Comparison of ENCODE assay signal across 11 cellular contexts in the genomic region with DNA sequence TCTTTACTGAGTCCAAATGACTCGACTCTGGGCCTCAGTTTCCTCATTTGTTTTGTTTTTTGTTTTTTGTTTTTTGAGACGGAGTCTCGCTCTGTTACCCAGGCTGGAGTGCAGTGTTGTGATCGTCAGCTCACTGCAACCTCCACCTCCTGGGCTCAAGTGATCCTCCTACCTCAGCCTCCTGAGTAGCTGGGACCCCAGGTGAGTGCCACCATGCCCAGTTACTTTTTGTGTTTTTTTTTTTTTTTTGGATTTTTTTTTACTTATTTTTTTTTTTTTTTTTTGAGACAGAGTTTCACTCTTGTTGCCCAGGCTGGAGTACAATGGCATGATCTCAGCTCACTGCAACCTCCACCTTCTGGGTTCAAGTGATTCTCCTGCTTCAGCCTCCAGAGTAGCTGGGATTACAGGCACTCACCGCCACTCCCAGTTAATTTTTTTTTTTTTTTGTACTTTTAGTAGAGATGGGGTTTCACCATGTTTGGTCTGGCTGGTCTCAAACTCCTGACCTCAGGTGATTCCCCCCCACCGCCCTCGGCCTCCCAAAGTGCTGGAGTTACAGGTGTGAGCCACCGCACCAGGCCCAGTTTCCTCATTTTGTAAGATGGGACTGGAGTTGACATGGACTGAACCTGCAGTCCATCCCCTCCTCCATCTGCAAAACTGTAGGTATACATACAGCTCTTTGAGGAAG. TPM values are rescaled to one million over a fixed set of nuclear protein-coding genes. Genes with fewer than 3 reads are reported as not detected.
DNase-seq lines count a peak whose midpoint lies in the region; ATAC-seq, FAIRE-seq and TF ChIP-seq lines count a peak whose summit lies in the region.
"Not testable (repeated sequence)": the region's sequence is repeated elsewhere in the genome, so short reads cannot be mapped to it uniquely, and the experiment has no call there.
"Had no signal": no experiment of that assay in that cellular context is flagged by ENCODE, and none has a peak within 500 bp of the region (broad histone marks: within the 10 kb centered on the region; RNA-seq: fewer than 3 reads in every experiment).

No MANE protein-coding gene starts in this region.

- H3K4me3 ChIP-seq in A549; body of pancreas; gastroesophageal sphincter; mesenchymal stem cell (ENCODE audit: insufficient read depth in 1 of 2, low read depth in 1 of 2, low read length in 2 of 2): not testable (repeated sequence)
- H3K4me3 ChIP-seq in psoas muscle, result peak overlapping the region; percentile 88
- peak overlapping the region; percentile 79 for H3K4me3 ChIP-seq in suprapubic skin

- H3K79me1 ChIP-seq in mesenchymal stem cell (replicated peaks; ENCODE audit: low read length, poor library complexity, severe bottlenecking), result peaks cover 45% of the 10 kb centered on the region

- H3K27ac ChIP-seq in A549 (peak overlapping the region; percentile 23 to 71; a peak in 4 of 6 replicates), body of pancreas (peak overlapping the region; percentile 56 to 88 (median 78)), gastroesophageal sphincter (peak overlapping the region; percentile 1 to 80 (median 80)), psoas muscle (peak overlapping the region; percentile 54), suprapubic skin (peak overlapping the region; percentile 79)
- H3K27ac ChIP-seq in mesenchymal stem cell (ENCODE audit: low read length, poor library complexity, severe bottlenecking), result not testable (repeated sequence)

- H2BK15ac ChIP-seq in mesenchymal stem cell (ENCODE audit: low read depth, poor library complexity, severe bottlenecking), result not testable (repeated sequence)

- H2BK12ac ChIP-seq in mesenchymal stem cell (ENCODE audit: low read length in 2 of 2), result not testable (repeated sequence)

- POLR2A ChIA-PET in A549 (lab: Yijun Ruan, JAX), result not testable (repeated sequence)
- POLR2A ChIA-PET in activated CD4-positive, alpha-beta T cell treated with anti-CD3 and anti-CD28 coated beads for 36 hours (lab: Charles Lee), result interaction anchor here (0.8 kb wide), 1 partner anchor 14 kb away, joined by 3 read pairs; no protein-coding TSS in a partner anchor

- not testable (repeated sequence) for TF ChIP-seq CTCF in A549 (IDR thresholded peaks at IDR 0.05); HFFc6 (IDR thresholded peaks at IDR 0.05); body of pancreas (IDR thresholded peaks at IDR 0.05); gastroesophageal sphincter (IDR thresholded peaks at IDR 0.05); psoas muscle (IDR thresholded peaks at IDR 0.05); suprapubic skin (IDR thresholded peaks at IDR 0.05)

- ATAC-seq in A549; activated CD4-positive, alpha-beta T cell treated with anti-CD3 and anti-CD28 coated beads for 36 hours; body of pancreas; gastroesophageal sphincter; psoas muscle: not testable (repeated sequence)

- H3K4me1 ChIP-seq in A549 (peaks cover 25% of the 10 kb centered on the region), body of pancreas (peaks cover 46% of the 10 kb centered on the region), gastroesophageal sphincter (peaks cover 3 to 69% (median 25%) of the 10 kb centered on the region in 3 donors), mesenchymal stem cell (ENCODE audit: control insufficient read depth, insufficient read depth, low read depth, low read length) (peaks cover 22% of the 10 kb centered on the region), psoas muscle (peaks cover 33% of the 10 kb centered on the region), suprapubic skin (peaks cover 63% of the 10 kb centered on the region)

- not testable (repeated sequence) for H3K14ac ChIP-seq in mesenchymal stem cell (ENCODE audit: low read length in 2 of 2)

- not testable (repeated sequence) for TF ChIP-seq RAD21 in A549 (conservative IDR thresholded peaks at IDR 0.05 in 1 of 2, IDR thresholded peaks at IDR 0.05 in 1 of 2)

- peak overlapping the region; percentile 62 for H3K27ac Mint-ChIP-seq in HFFc6
- H3K27ac Mint-ChIP-seq in activated CD4-positive, alpha-beta T cell treated with anti-CD3 and anti-CD28 coated beads for 36 hours, result peak overlapping the region; percentile 43

- peak overlapping the region; percentile 100 for H3K4me2 ChIP-seq in A549
- H3K4me2 ChIP-seq in mesenchymal stem cell (ENCODE audit: low read length, poor library complexity, severe bottlenecking), result not testable (repeated sequence)

- TF ChIP-seq EP300 in A549 (IDR thresholded peaks at IDR 0.05); gastroesophageal sphincter (IDR thresholded peaks at IDR 0.05); suprapubic skin (IDR thresholded peaks at IDR 0.05): not testable (repeated sequence)

- 84% methylated on average over 8 of the region's 8 CpGs for WGBS in A549 (ENCODE audit: missing lambda C conversion rate)
- WGBS in body of pancreas, 2 donors, result 78 to 82% methylated on average over 8 of the region's 8 CpGs
- 67 to 85% methylated on average over 4 to 5 of the region's 8 CpGs for WGBS in gastroesophageal sphincter (ENCODE audit: low coverage in 1 of 2), 2 donors
- 100% methylated on average over 5 of the region's 8 CpGs for WGBS in mesenchymal stem cell
- 79 to 84% (median 84%) methylated on average over 8 of the region's 8 CpGs for WGBS in psoas muscle, 3 donors
- WGBS in suprapubic skin, result 58% methylated on average over 8 of the region's 8 CpGs

- H3K9me3 Mint-ChIP-seq in HFFc6; activated CD4-positive, alpha-beta T cell treated with anti-CD3 and anti-CD28 coated beads for 36 hours (ENCODE audit: low read depth): not testable (repeated sequence)

- H3K36me3 ChIP-seq in body of pancreas (replicated peaks in 1 of 2; ENCODE audit: insufficient read depth in 1 of 2, low read depth in 2 of 2) (peaks cover 33 to 40% of the 10 kb centered on the region in 2 donors), gastroesophageal sphincter (peaks cover 0 to 50% of the 10 kb centered on the region in 2 donors), mesenchymal stem cell (ENCODE audit: control insufficient read depth in 1 of 2, insufficient read depth in 2 of 2, low read depth in 1 of 2, low read length in 2 of 2) (peaks cover 48 to 54% of the 10 kb centered on the region in 2 experiments), psoas muscle (ENCODE audit: insufficient read depth in 1 of 2, low read depth in 1 of 2) (peaks cover 6 to 55% of the 10 kb centered on the region in 2 donors), suprapubic skin (peaks cover 49% of the 10 kb centered on the region)

- H2BK120ac ChIP-seq in mesenchymal stem cell (ENCODE audit: low read depth, low read length), result not testable (repeated sequence)

- CTCF ChIA-PET in A549 (lab: Yijun Ruan, JAX), result interaction anchor here (0.6 to 6.5 kb wide), 25 partner anchors 11 to 556 kb away, joined by 3 to 105 read pairs (median 3); partner anchors contain the start of genes CATIP and TMBIM1
- CTCF ChIA-PET in activated CD4-positive, alpha-beta T cell treated with anti-CD3 and anti-CD28 coated beads for 36 hours (lab: Charles Lee), result interaction anchor here (0.8 to 7.4 kb wide), 13 partner anchors 10 to 574 kb away, joined by 3 to 205 read pairs (median 4); partner anchors contain the start of genes CATIP and TMBIM1

- H3K27me3 ChIP-seq in body of pancreas; gastroesophageal sphincter; mesenchymal stem cell (ENCODE audit: control insufficient read depth in 1 of 2, insufficient read depth in 1 of 2, low read length in 2 of 2); psoas muscle (ENCODE audit: insufficient read depth in 3 of 3, low read length in 2 of 3); suprapubic skin: not testable (repeated sequence)

- DNase-seq in A549 (ENCODE audit: low read depth in 1 of 2, low spot score in 1 of 2); HFFc6; activated CD4-positive, alpha-beta T cell treated with anti-CD3 and anti-CD28 coated beads for 36 hours; mesenchymal stem cell; psoas muscle; suprapubic skin (ENCODE audit: low spot score in 2 of 2): not testable (repeated sequence)
- DNase-seq in body of pancreas, result peak in 1 of 4 donors; percentile 14

- intact Hi-C loops in activated CD4-positive, alpha-beta T cell treated with anti-CD3 and anti-CD28 coated beads for 36 hours (cut with DNase I, micrococcal nuclease), result loop anchor here (5.0 kb wide), 2 partner anchors 1114 to 1861 kb away; partner anchors contain the start of genes DNPEP (in 1 of the 2) and SMARCAL1 (in 1 of the 2)
- intact Hi-C loops in body of pancreas (cut with DNase I), result not testable (repeated sequence)
- intact Hi-C loops in psoas muscle (cut with DNase I), result loop anchor here (1.0 to 5.0 kb wide), 2 partner anchors 12 to 86 kb away; no protein-coding TSS in a partner anchor

- not testable (repeated sequence) for H3K36me3 Mint-ChIP-seq in HFFc6 (ENCODE audit: low read depth)
- peaks cover 44% of the 10 kb centered on the region for H3K36me3 Mint-ChIP-seq in activated CD4-positive, alpha-beta T cell treated with anti-CD3 and anti-CD28 coated beads for 36 hours (ENCODE audit: low read depth)

- H3K9ac ChIP-seq in mesenchymal stem cell (ENCODE audit: low read length), result peak overlapping the region; percentile 63

- not testable (repeated sequence) for TF ChIP-seq POLR2A in A549 (IDR thresholded peaks at IDR 0.05; ENCODE audit: low read length); body of pancreas (IDR thresholded peaks at IDR 0.05); gastroesophageal sphincter (IDR thresholded peaks at IDR 0.05); suprapubic skin (IDR thresholded peaks at IDR 0.05)

- H3K23ac ChIP-seq in mesenchymal stem cell (ENCODE audit: low read length in 2 of 2), result not testable (repeated sequence)

- not testable (repeated sequence) for H2BK5ac ChIP-seq in mesenchymal stem cell (ENCODE audit: low read depth, low read length, poor library complexity, severe bottlenecking)

- not testable (repeated sequence) for H4K91ac ChIP-seq in mesenchymal stem cell (ENCODE audit: low read length)

- not testable (repeated sequence) for H4K8ac ChIP-seq in mesenchymal stem cell (ENCODE audit: low read length)

- H2AK5ac ChIP-seq in mesenchymal stem cell (ENCODE audit: low read length, severe bottlenecking), result peak overlapping the region; percentile 35

- H3K4me1 Mint-ChIP-seq in HFFc6 (ENCODE audit: low read depth), result peaks cover 35% of the 10 kb centered on the region
- H3K4me1 Mint-ChIP-seq in activated CD4-positive, alpha-beta T cell treated with anti-CD3 and anti-CD28 coated beads for 36 hours, result peaks cover 26% of the 10 kb centered on the region

- H3K4ac ChIP-seq in mesenchymal stem cell (ENCODE audit: low read depth in 1 of 2, low read length in 2 of 2), result not testable (repeated sequence)

- not testable (repeated sequence) for H2AFZ ChIP-seq in mesenchymal stem cell (ENCODE audit: low read depth, low read length)

- H3K18ac ChIP-seq in mesenchymal stem cell (ENCODE audit: low read depth in 1 of 2, low read length in 2 of 2), result not testable (repeated sequence)

- not testable (repeated sequence) for H3K27me3 Mint-ChIP-seq in HFFc6 (ENCODE audit: insufficient read depth); activated CD4-positive, alpha-beta T cell treated with anti-CD3 and anti-CD28 coated beads for 36 hours

- not testable (repeated sequence) for H3K4me3 Mint-ChIP-seq in HFFc6; activated CD4-positive, alpha-beta T cell treated with anti-CD3 and anti-CD28 coated beads for 36 hours

- FAIRE-seq in A549 (lab: Jason Lieb, UNC), result not testable (repeated sequence)

- not testable (repeated sequence) for H3K9me3 ChIP-seq in A549; body of pancreas; gastroesophageal sphincter; mesenchymal stem cell (ENCODE audit: control insufficient read depth, low read length); psoas muscle; suprapubic skin

RNA-seq across cellular contexts. Expression of gene PNKD, which starts 3.0 kb away (rescaled TPM):
- 46.2 and 52.6 TPM in 2 replicates for polyA plus RNA-seq in A549 (2011; rRNA removed)
- polyA plus RNA-seq in A549 (2012; cell fraction: cytosol; rRNA removed), result 101 and 104 TPM in 2 replicates
- 71.2 and 85.9 TPM in 2 replicates for polyA plus RNA-seq in A549 (2012; cell fraction: nucleus; rRNA removed)
- polyA plus RNA-seq in A549 (2017; fragmentation: RNase III; extraction: RNeasy Plus Mini Kit Qiagen cat#74134 plus additional on column Dnase treatment), result 47.2 to 51.7 TPM (median 51.6 TPM) in 3 replicates
- polyA minus RNA-seq in A549 (2011; rRNA and poly(A)+ RNA removed), result 21.0 and 26.5 TPM in 2 replicates
- total RNA-seq in HFFc6 (2021; fragmentation: NEBNext Ultra II Directional; extraction: Animal tissue kit (Norgen Biotek cat#: 25700)), result 10 to 100 TPM; 50.8 to 62.8 (median 57.7) TPM
- total RNA-seq in activated CD4-positive, alpha-beta T cell treated with anti-CD3 and anti-CD28 coated beads for 36 hours, result 10 to 100 TPM; 17.8 to 18.5 TPM
- 10 to 100 TPM; 17.1 to 21.3 TPM for total RNA-seq in body of pancreas
- total RNA-seq in gastroesophageal sphincter, result 10 to 100 TPM; 48.6 to 60.2 (median 56.9) TPM
- polyA plus RNA-seq in mesenchymal stem cell (2013, experiment 1 of 2), result 87.9 TPM
- polyA plus RNA-seq in mesenchymal stem cell (2013, experiment 2 of 2), result 88.5 TPM
- total RNA-seq in psoas muscle, result 10 to 100 TPM; 31.5 to 54.5 (median 41.0) TPM
- 10 to 100 TPM; 55.6 to 86.9 (median 68.1) TPM for polyA plus RNA-seq in psoas muscle
- total RNA-seq in suprapubic skin, result 10 to 100 TPM; 33.4 to 66.4 (median 49.4) TPM

RNA-seq across cellular contexts. Expression of gene AAMP, which starts 3.4 kb away (rescaled TPM):
- polyA plus RNA-seq in A549 (2011; rRNA removed) (71.3 and 82.0 TPM in 2 replicates), A549 (2017; fragmentation: RNase III; extraction: RNeasy Plus Mini Kit Qiagen cat#74134 plus additional on column Dnase treatment) (165 to 173 TPM (median 168 TPM) in 3 replicates), psoas muscle (100 to 1,000 TPM in 2 of 3 donors, 10 to 100 TPM in 1; 73.8 to 120 (median 115) TPM)
- polyA plus RNA-seq in A549 (2012; cell fraction: cytosol; rRNA removed), result 178 and 187 TPM in 2 replicates
- 208 and 219 TPM in 2 replicates for polyA plus RNA-seq in A549 (2012; cell fraction: nucleus; rRNA removed)
- 53.9 and 65.4 TPM in 2 replicates for polyA minus RNA-seq in A549 (2011; rRNA and poly(A)+ RNA removed)
- total RNA-seq in HFFc6 (2021; fragmentation: NEBNext Ultra II Directional; extraction: Animal tissue kit (Norgen Biotek cat#: 25700)), result 10 to 100 TPM; 71.6 to 91.3 (median 80.4) TPM
- 10 to 100 TPM; 49.7 to 72.2 TPM for total RNA-seq in activated CD4-positive, alpha-beta T cell treated with anti-CD3 and anti-CD28 coated beads for 36 hours
- total RNA-seq in body of pancreas (100 to 1,000 TPM in 1 of 2 donors, 10 to 100 TPM in 1; 61.5 to 114 TPM), gastroesophageal sphincter (100 to 1,000 TPM in 3 of 4 donors, 10 to 100 TPM in 1; 97.8 to 163 (median 131) TPM), psoas muscle (10 to 100 TPM; 52.7 to 70.6 (median 62.5) TPM), suprapubic skin (100 to 1,000 TPM; 103 to 154 (median 144) TPM)
- polyA plus RNA-seq in mesenchymal stem cell (2013, experiment 1 of 2), result 44.9 TPM
- 43.4 TPM for polyA plus RNA-seq in mesenchymal stem cell (2013, experiment 2 of 2)

RNA-seq across cellular contexts. Expression of gene GPBAR1, which starts 12.5 kb away (rescaled TPM):
- polyA plus RNA-seq in A549 (2011; rRNA removed), result 0.05 and 0.06 TPM in 2 replicates
- 0.05 and 0.09 TPM in 2 replicates for polyA plus RNA-seq in A549 (2012; cell fraction: cytosol; rRNA removed)
- polyA plus RNA-seq in A549 (2012; cell fraction: nucleus; rRNA removed), result 0.73 and 0.77 TPM in 2 replicates
- 0.12 to 0.16 TPM (median 0.13 TPM) in 3 replicates for polyA plus RNA-seq in A549 (2017; fragmentation: RNase III; extraction: RNeasy Plus Mini Kit Qiagen cat#74134 plus additional on column Dnase treatment)
- polyA minus RNA-seq in A549 (2011; rRNA and poly(A)+ RNA removed), result 0.19 and 0.54 TPM in 2 replicates
- total RNA-seq in HFFc6 (2021; fragmentation: NEBNext Ultra II Directional; extraction: Animal tissue kit (Norgen Biotek cat#: 25700)), result under 1 TPM in 5 of 6 experiments, not detected in 1; 0.10 to 0.17 (median 0.12) TPM
- total RNA-seq in activated CD4-positive, alpha-beta T cell treated with anti-CD3 and anti-CD28 coated beads for 36 hours, result under 1 TPM; 0.11 to 0.40 TPM
- 10 to 100 TPM in 1 of 2 donors, 1 to 10 TPM in 1; 3.1 to 90.3 TPM for total RNA-seq in body of pancreas
- total RNA-seq in gastroesophageal sphincter, result 1 to 10 TPM in 2 of 4 donors, under 1 TPM in 2; 0.31 to 4.0 (median 1.4) TPM
- 5.1 TPM for polyA plus RNA-seq in mesenchymal stem cell (2013, experiment 1 of 2)
- polyA plus RNA-seq in mesenchymal stem cell (2013, experiment 2 of 2), result 5.5 TPM
- total RNA-seq in psoas muscle, result under 1 TPM; 0.24 to 0.74 (median 0.24) TPM
- under 1 TPM; 0.45 to 0.59 (median 0.56) TPM for polyA plus RNA-seq in psoas muscle
- total RNA-seq in suprapubic skin, result 1 to 10 TPM in 2 of 4 donors, under 1 TPM in 1, not detected in 1; 0.98 to 2.0 (median 1.6) TPM
- total RNA-seq: A172, Daoy, SK-MEL-5 had no signal

RNA-seq across cellular contexts. Expression of gene TMBIM1, which starts 18.9 kb away (rescaled TPM):
- 61.4 and 91.5 TPM in 2 replicates for polyA plus RNA-seq in A549 (2011; rRNA removed)
- polyA plus RNA-seq in A549 (2012; cell fraction: cytosol; rRNA removed), result 53.4 and 80.7 TPM in 2 replicates
- polyA plus RNA-seq in A549 (2012; cell fraction: nucleus; rRNA removed), result 65.6 and 87.6 TPM in 2 replicates
- 66.6 to 72.1 TPM (median 70.4 TPM) in 3 replicates for polyA plus RNA-seq in A549 (2017; fragmentation: RNase III; extraction: RNeasy Plus Mini Kit Qiagen cat#74134 plus additional on column Dnase treatment)
- polyA minus RNA-seq in A549 (2011; rRNA and poly(A)+ RNA removed), result 66.4 and 78.9 TPM in 2 replicates
- 100 to 1,000 TPM; 163 to 187 (median 176) TPM for total RNA-seq in HFFc6 (2021; fragmentation: NEBNext Ultra II Directional; extraction: Animal tissue kit (Norgen Biotek cat#: 25700))
- total RNA-seq in activated CD4-positive, alpha-beta T cell treated with anti-CD3 and anti-CD28 coated beads for 36 hours, result 10 to 100 TPM; 51.1 to 54.0 TPM
- total RNA-seq in body of pancreas, result 100 to 1,000 TPM; 125 to 148 TPM
- 100 to 1,000 TPM; 152 to 245 (median 191) TPM for total RNA-seq in gastroesophageal sphincter
- 178 TPM for polyA plus RNA-seq in mesenchymal stem cell (2013, experiment 1 of 2)
- 177 TPM for polyA plus RNA-seq in mesenchymal stem cell (2013, experiment 2 of 2)
- total RNA-seq in psoas muscle, result 100 to 1,000 TPM; 152 to 197 (median 157) TPM
- 100 to 1,000 TPM; 167 to 264 (median 228) TPM for polyA plus RNA-seq in psoas muscle
- 100 to 1,000 TPM; 234 to 370 (median 319) TPM for total RNA-seq in suprapubic skin

RNA-seq across cellular contexts. Expression of gene ARPC2, which starts 56.4 kb away (rescaled TPM):
- polyA plus RNA-seq in A549 (2011; rRNA removed) (279 and 374 TPM in 2 replicates), A549 (2017; fragmentation: RNase III; extraction: RNeasy Plus Mini Kit Qiagen cat#74134 plus additional on column Dnase treatment) (263 to 283 TPM (median 273 TPM) in 3 replicates), psoas muscle (100 to 1,000 TPM; 170 to 274 (median 244) TPM)
- 247 and 267 TPM in 2 replicates for polyA plus RNA-seq in A549 (2012; cell fraction: cytosol; rRNA removed)
- 108 and 114 TPM in 2 replicates for polyA plus RNA-seq in A549 (2012; cell fraction: nucleus; rRNA removed)
- 179 and 190 TPM in 2 replicates for polyA minus RNA-seq in A549 (2011; rRNA and poly(A)+ RNA removed)
- 100 to 1,000 TPM; 458 to 516 (median 500) TPM for total RNA-seq in HFFc6 (2021; fragmentation: NEBNext Ultra II Directional; extraction: Animal tissue kit (Norgen Biotek cat#: 25700))
- total RNA-seq in activated CD4-positive, alpha-beta T cell treated with anti-CD3 and anti-CD28 coated beads for 36 hours, result 100 to 1,000 TPM; 563 to 632 TPM
- total RNA-seq in body of pancreas (10 to 100 TPM; 68.6 to 96.2 TPM), gastroesophageal sphincter (100 to 1,000 TPM; 275 to 314 (median 287) TPM), psoas muscle (100 to 1,000 TPM; 150 to 218 (median 188) TPM), suprapubic skin (100 to 1,000 TPM; 267 to 384 (median 275) TPM)
- 757 TPM for polyA plus RNA-seq in mesenchymal stem cell (2013, experiment 1 of 2)
- polyA plus RNA-seq in mesenchymal stem cell (2013, experiment 2 of 2), result 767 TPM
